1 cellular context compared by ENCODE assay signal in the genomic region with DNA sequence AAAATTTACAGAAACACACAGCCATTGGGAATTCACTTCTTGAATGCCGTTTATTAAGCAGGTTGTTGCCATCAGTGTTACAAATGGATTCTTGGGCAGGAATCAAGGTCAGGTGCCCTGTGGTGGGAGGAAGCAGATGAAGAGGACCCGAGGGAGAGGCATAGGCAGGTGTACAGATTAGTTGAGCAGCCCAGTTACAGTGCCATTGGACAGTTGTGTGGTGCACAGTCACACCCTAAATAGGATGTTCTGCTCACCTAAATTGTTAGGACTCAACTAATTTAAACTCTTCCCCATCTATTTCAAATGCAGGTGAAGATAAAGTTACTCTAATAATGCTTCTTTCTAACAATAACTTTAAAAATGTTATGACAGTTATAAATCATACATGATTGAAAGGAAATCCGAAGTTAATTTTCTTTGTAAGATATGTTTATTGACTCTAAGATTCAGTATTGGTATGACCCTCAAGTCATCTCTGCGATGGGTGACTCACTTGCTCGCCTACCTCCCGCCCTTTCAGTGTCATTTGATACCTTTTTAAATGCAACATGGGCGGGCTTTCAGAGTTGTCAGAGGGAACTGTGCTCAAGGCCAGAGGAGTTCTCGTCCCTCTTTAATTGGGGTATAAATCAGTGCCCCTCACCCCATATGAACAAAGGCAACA.
A peak's percentile ranks its signal among the peaks of the same experiment; 100 is the strongest.
TF ChIP-seq lines count a peak whose summit lies in the region.

No MANE protein-coding gene starts in this region.

TF ChIP-seq in GM12878, 131 proteins besides CTCF, POLR2A, EP300 and RAD21:
- peak; percentile 42; the same call in 1 of the 2 replicates for TF ChIP-seq JUNB (IDR thresholded peaks at IDR 0.05)
- no peak for TF ChIP-seq ESRRA (IDR thresholded peaks at IDR 0.05; ENCODE audit: low read length)
